17 cellular contexts compared by ENCODE assay signal in the genomic region with DNA sequence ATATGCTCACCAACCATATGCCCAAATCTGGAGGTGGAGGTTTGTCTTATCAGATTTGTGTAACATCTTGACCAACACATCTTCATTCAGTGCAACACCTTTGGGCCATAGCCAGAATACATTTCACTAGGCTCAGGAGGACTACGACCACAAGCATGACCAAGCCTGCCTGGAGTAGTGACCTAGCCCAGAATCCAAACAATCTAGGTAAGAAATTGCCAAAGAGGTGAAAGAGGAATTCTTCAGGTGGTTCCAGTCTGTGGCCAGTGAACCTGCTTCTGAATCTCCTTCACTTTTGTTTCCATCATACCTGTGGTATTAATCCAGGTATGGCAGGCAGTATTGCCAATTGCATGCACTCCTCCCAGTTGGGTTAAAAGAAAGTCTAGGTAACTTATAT.
DNase-seq lines count a peak whose midpoint lies in the region; ATAC-seq and TF ChIP-seq lines count a peak whose summit lies in the region.
"Had no signal": no experiment of that assay in that cellular context is flagged by ENCODE, and none has a peak within 500 bp of the region (broad histone marks: within the 10 kb centered on the region; RNA-seq: fewer than 3 reads in every experiment).

No MANE protein-coding gene starts in this region.

- H3K27me3 ChIP-seq in PC-3 (ENCODE audit: low read length), result no peaks in the 10 kb centered on the region
- H3K27me3 ChIP-seq in mammary epithelial cell (ENCODE audit: insufficient read depth, low read length), result no peaks in the 10 kb centered on the region
- H3K27me3 ChIP-seq: BE2C had no signal

- H3K4me2 ChIP-seq in PC-3 (ENCODE audit: low read length) (peak overlapping the region; percentile 43), mammary epithelial cell (ENCODE audit: insufficient read depth, low read depth, low read length) (peak overlapping the region; percentile 61)

- dilution Hi-C loops in mammary epithelial cell (cut with HindIII; ENCODE audit: low sequenced_read_pairs), result no loop called here

- H3K36me3 ChIP-seq in PC-3 (ENCODE audit: low read depth, low read length), result no peaks in the 10 kb centered on the region
- no peaks in the 10 kb centered on the region for H3K36me3 ChIP-seq in mammary epithelial cell (ENCODE audit: insufficient read depth, low read length)
- H3K36me3 ChIP-seq: BE2C had no signal

- no TSS peak for BruUV-seq in PC-3 (replicated peaks; lab: Mats Ljungman, UMichigan)
- no TSS peak for BruUV-seq in mammary epithelial cell (replicated peaks; lab: Mats Ljungman, UMichigan)

- H3K9me3 ChIP-seq in PC-3 (ENCODE audit: low read length) (no peaks in the 10 kb centered on the region), mammary epithelial cell (replicated peaks; ENCODE audit: insufficient read depth, low read length) (no peaks in the 10 kb centered on the region)
- H3K9me3 ChIP-seq: BE2C had no signal

- intact Hi-C loops in PC-3 (cut with micrococcal nuclease) (no loop called here), mammary epithelial cell (cut with micrococcal nuclease) (loop anchor here (2.0 to 5.0 kb wide), 2 partner anchors 91 to 111 kb away; a partner anchor contains a TSS)

- CTCF ChIA-PET in PC-3 (lab: Charles Lee), result no interaction called here
- CTCF ChIA-PET in mammary epithelial cell (lab: Charles Lee; ENCODE audit: low non-redundant PET), result interaction anchor here (0.9 kb wide), 1 partner anchor 912 kb away, joined by 4 read pairs; a partner anchor contains a TSS

- H3K9ac ChIP-seq in PC-3 (ENCODE audit: low read length) (no peak overlapping the region; the same call in 1 of the 2 replicates), mammary epithelial cell (ENCODE audit: insufficient read depth, low read length) (no peak overlapping the region)
- H3K9ac ChIP-seq: GM23248 had no signal

- POLR2A ChIA-PET in PC-3 (lab: Charles Lee; ENCODE audit: unreplicated experiment), result no interaction called here

- DNase-seq in PC-3 (peak; percentile 81), mammary epithelial cell (peak; percentile 89), fibroblast of mammary gland (ENCODE audit: low read depth) (peak; percentile 16), T-helper 9 cell (no peak), mucosa of gallbladder (ENCODE audit: low spot score) (no peak)
- DNase-seq: ACHN; BE2C; C1 segment of cervical spinal cord; CD4-positive, CD25-positive, alpha-beta regulatory T cell; CD8-positive, alpha-beta memory T cell; COR-L47; DMS 273 treated with DMSO at 0.1 percent for 48 hours; DMS53; DND-41 had no signal

- H3K79me2 ChIP-seq in PC-3 (ENCODE audit: low read length) (no peaks in the 10 kb centered on the region), mammary epithelial cell (ENCODE audit: insufficient read depth, low read length) (no peaks in the 10 kb centered on the region)

- H3K4me3 ChIP-seq in PC-3 (ENCODE audit: low read length), result no peak overlapping the region
- H3K4me3 ChIP-seq in mammary epithelial cell (replicated peaks in 1 of 3; ENCODE audit: insufficient read depth in 1 of 3, low read depth in 2 of 3, low read length in 3 of 3), result no peak overlapping the region
- H3K4me3 ChIP-seq in fibroblast of mammary gland (ENCODE audit: control insufficient read depth, low read depth, low read length), result no peak overlapping the region
- H3K4me3 ChIP-seq: GM12878, GM23248 had no signal

- H3K4me1 ChIP-seq in PC-3 (ENCODE audit: insufficient read depth, low read length) (peaks cover 25% of the 10 kb centered on the region), mammary epithelial cell (ENCODE audit: insufficient read depth, low read length) (peaks cover 29% of the 10 kb centered on the region)
- H3K4me1 ChIP-seq: BE2C had no signal

- H3K27ac ChIP-seq in PC-3 (ENCODE audit: low read length) (peak overlapping the region; percentile 91), mammary epithelial cell (ENCODE audit: insufficient read depth, low read depth, low read length) (peak overlapping the region; percentile 4)
- H3K27ac ChIP-seq: GM23248 had no signal

- H2AFZ ChIP-seq in PC-3 (ENCODE audit: low read length) (no peak overlapping the region), mammary epithelial cell (ENCODE audit: low read depth, low read length) (no peak overlapping the region)
- H2AFZ ChIP-seq: GM23248 had no signal

- H3K9me2 ChIP-seq in PC-3 (replicated peaks; ENCODE audit: low read length), result no peaks in the 10 kb centered on the region

- ATAC-seq in PC-3, result peak; percentile 69
- ATAC-seq in GM19452 (IDR thresholded peaks at IDR 0.05; ENCODE audit: unreplicated experiment), result no peak
- ATAC-seq: GM12878 had no signal

- 0% methylated on average over 1 of the region's 1 CpG for WGBS in mammary epithelial cell (ENCODE audit: low coverage, missing lambda C conversion rate)

- in situ Hi-C loops in mammary epithelial cell (cut with MboI; ENCODE audit: low sequenced_read_pairs in 2 of 2), result no loop called here

- no peaks in the 10 kb centered on the region for H3F3A ChIP-seq in PC-3 (ENCODE audit: low read length, unreplicated experiment)

- TF ChIP-seq CTCF in PC-3 (conservative IDR thresholded peaks at IDR 0.05; ENCODE audit: low read depth, low read length) (no peak), mammary epithelial cell (conservative IDR thresholded peaks at IDR 0.05 in 1 of 2, IDR thresholded peaks at IDR 0.05 in 1 of 2; ENCODE audit: extremely low read depth in 1 of 2, insufficient read depth in 1 of 2, low read depth in 1 of 2, low read length in 2 of 2) (no peak), fibroblast of mammary gland (conservative IDR thresholded peaks at IDR 0.05; ENCODE audit: control insufficient read depth, insufficient read depth, low read depth, low read length) (no peak)

- H4K20me1 ChIP-seq in PC-3 (ENCODE audit: low read length) (no peaks in the 10 kb centered on the region), mammary epithelial cell (ENCODE audit: insufficient read depth, low read length) (no peaks in the 10 kb centered on the region)

Comparison
In these comparisons a context has a peak if more than half of its experiments do, and no peak if none do; other contexts are left out.
1. DNase-seq: peak in PC-3 (single experiment), mammary epithelial cell (single experiment) and fibroblast of mammary gland (single experiment); none in T-helper 9 cell (single experiment) and mucosa of gallbladder (single experiment).